In the genomic region with DNA sequence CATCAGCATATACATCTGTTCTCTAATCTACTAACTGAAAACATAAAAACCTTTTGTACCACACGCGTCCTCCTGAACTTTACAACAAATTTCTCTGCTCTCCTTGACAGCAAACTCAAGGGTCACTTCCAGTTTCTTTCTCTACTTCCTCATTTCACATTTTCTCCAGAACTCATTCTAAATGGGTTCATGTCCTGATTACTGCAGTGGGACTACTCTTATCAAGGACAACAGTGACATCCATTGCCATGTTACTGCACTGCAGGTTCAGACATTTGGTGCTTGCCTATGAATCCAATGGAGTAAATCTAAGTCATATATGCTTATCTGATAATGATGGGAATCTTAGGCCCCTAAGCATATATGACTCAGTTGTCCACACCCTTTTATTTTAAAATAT, we compare ENCODE assay signal across 15 cellular contexts. TPM values are rescaled to one million over a fixed set of nuclear protein-coding genes. Genes with fewer than 3 reads are reported as not detected.
A peak's percentile ranks its signal among the peaks of the same experiment; 100 is the strongest.
DNase-seq lines count a peak whose midpoint lies in the region; ATAC-seq and TF ChIP-seq lines count a peak whose summit lies in the region.
"Had no signal": no experiment of that assay in that cellular context is flagged by ENCODE, and none has a peak within 500 bp of the region (broad histone marks: within the 10 kb centered on the region; RNA-seq: fewer than 3 reads in every experiment).

No MANE protein-coding gene starts in this region.

- H3K4me3 Mint-ChIP-seq in dendritic cell treated with granulocyte-macrophage colony-stimulating factor and Interleukin-4, amounts not matched to agents 40 ng/mL and 50 ng/mL, for 4 days, result peak overlapping the region; percentile 1
- no peak overlapping the region for H3K4me3 Mint-ChIP-seq in activated naive CD4-positive, alpha-beta T cell treated with anti-CD3 and anti-CD28 coated beads, Interleukin-2, amount 10 ng/mL, durations not matched to agents 7 days and 5 days
- H3K4me3 Mint-ChIP-seq: activated naive CD8-positive, alpha-beta T cell had no signal

- peak overlapping the region; percentile 66 for H3K27ac Mint-ChIP-seq in dendritic cell treated with granulocyte-macrophage colony-stimulating factor and Interleukin-4, amounts not matched to agents 40 ng/mL and 50 ng/mL, for 4 days
- H3K27ac Mint-ChIP-seq in activated naive CD4-positive, alpha-beta T cell treated with anti-CD3 and anti-CD28 coated beads, Interleukin-2, amount 10 ng/mL, durations not matched to agents 7 days and 5 days, result no peak overlapping the region
- H3K27ac Mint-ChIP-seq: activated naive CD8-positive, alpha-beta T cell had no signal

- H3K9me3 Mint-ChIP-seq in dendritic cell treated with granulocyte-macrophage colony-stimulating factor and Interleukin-4, amounts not matched to agents 40 ng/mL and 50 ng/mL, for 4 days, result no peaks in the 10 kb centered on the region
- H3K9me3 Mint-ChIP-seq in activated naive CD4-positive, alpha-beta T cell treated with anti-CD3 and anti-CD28 coated beads, Interleukin-2, amount 10 ng/mL, durations not matched to agents 7 days and 5 days, result peaks cover 44% of the 10 kb centered on the region

- CTCF ChIA-PET in activated naive CD4-positive, alpha-beta T cell treated with anti-CD3 and anti-CD28 coated beads, Interleukin-2, amount 10 ng/mL, durations not matched to agents 7 days and 5 days (lab: Charles Lee), result no interaction called here

- H3K27me3 Mint-ChIP-seq in dendritic cell treated with granulocyte-macrophage colony-stimulating factor and Interleukin-4, amounts not matched to agents 40 ng/mL and 50 ng/mL, for 4 days, result no peaks in the 10 kb centered on the region
- no peaks in the 10 kb centered on the region for H3K27me3 Mint-ChIP-seq in activated naive CD4-positive, alpha-beta T cell treated with anti-CD3 and anti-CD28 coated beads, Interleukin-2, amount 10 ng/mL, durations not matched to agents 7 days and 5 days
- H3K27me3 Mint-ChIP-seq: activated naive CD8-positive, alpha-beta T cell had no signal

- intact Hi-C loops in dendritic cell treated with granulocyte-macrophage colony-stimulating factor and Interleukin-4, amounts not matched to agents 40 ng/mL and 50 ng/mL, for 4 days (cut with micrococcal nuclease), result loop anchor here (2.0 to 10.0 kb wide), 5 partner anchors 33 to 405 kb away; a partner anchor contains a TSS

- H2AFZ ChIP-seq in DND-41 (ENCODE audit: low read depth, low read length), result no peak overlapping the region

- no peaks in the 10 kb centered on the region for H3K4me1 ChIP-seq in DND-41 (ENCODE audit: insufficient read depth, low read length)
- H3K4me1 ChIP-seq: tibial nerve had no signal

- H3K27me3 ChIP-seq in DND-41 (ENCODE audit: insufficient read depth, low read length, poor library complexity), result no peaks in the 10 kb centered on the region
- H3K27me3 ChIP-seq: tibial nerve had no signal

- H3K4me1 Mint-ChIP-seq in dendritic cell treated with granulocyte-macrophage colony-stimulating factor and Interleukin-4, amounts not matched to agents 40 ng/mL and 50 ng/mL, for 4 days (ENCODE audit: low read depth), result peaks cover 79% of the 10 kb centered on the region
- no peaks in the 10 kb centered on the region for H3K4me1 Mint-ChIP-seq in activated naive CD4-positive, alpha-beta T cell treated with anti-CD3 and anti-CD28 coated beads, Interleukin-2, amount 10 ng/mL, durations not matched to agents 7 days and 5 days

- peak; percentile 32 for TF ChIP-seq CTCF in DND-41 (IDR thresholded peaks at IDR 0.05; ENCODE audit: borderline replicate concordance, extremely low read depth, low read length, poor library complexity, severe bottlenecking)

- no peak overlapping the region for H3K4me3 ChIP-seq in DND-41 (ENCODE audit: low read depth in 1 of 2, low read length in 2 of 2)
- H3K4me3 ChIP-seq: tibial nerve had no signal

- H3K27ac ChIP-seq in DND-41 (ENCODE audit: low read length), result no peak overlapping the region
- H3K27ac ChIP-seq: tibial nerve had no signal

- H3K79me2 ChIP-seq in DND-41 (ENCODE audit: insufficient read depth, low read length), result no peaks in the 10 kb centered on the region

- H3K36me3 ChIP-seq in DND-41 (ENCODE audit: insufficient read depth, low read length), result no peaks in the 10 kb centered on the region
- H3K36me3 ChIP-seq: tibial nerve had no signal

- H3K9ac ChIP-seq in DND-41 (ENCODE audit: low read depth, low read length), result no peak overlapping the region

- DNase-seq in DND-41 (no peak), NOMO-1 treated with dmso at 0.1 percent for 144 hours (lab: John Stamatoyannopoulos, UW; ENCODE audit: unreplicated experiment) (peak; percentile 91), lung microvascular endothelial cell (ENCODE audit: low read depth in 2 of 2) (peak; percentile 3 to 44), NCI-H2171 treated with DMSO at 0.1 percent for 48 hours (lab: John Stamatoyannopoulos, UW) (no peak), SHP77 treated with DMSO at 0.1 percent for 48 hours (lab: John Stamatoyannopoulos, UW) (no peak)
- DNase-seq in activated naive CD4-positive, alpha-beta T cell treated with anti-CD3 and anti-CD28 coated beads, Interleukin-2, amount 10 ng/mL, durations not matched to agents 7 days and 5 days, result no peak
- DNase-seq: DMS79 treated with DMSO at 0.1 percent for 48 hours, NCI-H1048, NCI-H524 treated with DMSO at 0.1 percent for 48 hours, SW 1271 had no signal

- H3K36me3 Mint-ChIP-seq in dendritic cell treated with granulocyte-macrophage colony-stimulating factor and Interleukin-4, amounts not matched to agents 40 ng/mL and 50 ng/mL, for 4 days (ENCODE audit: low read depth), result peaks cover 75% of the 10 kb centered on the region
- H3K36me3 Mint-ChIP-seq in activated naive CD4-positive, alpha-beta T cell treated with anti-CD3 and anti-CD28 coated beads, Interleukin-2, amount 10 ng/mL, durations not matched to agents 7 days and 5 days, result no peaks in the 10 kb centered on the region

- H3K9me3 ChIP-seq in DND-41 (ENCODE audit: insufficient read depth, low read length, severe bottlenecking), result peaks cover 36% of the 10 kb centered on the region

- no peaks in the 10 kb centered on the region for H4K20me1 ChIP-seq in DND-41 (ENCODE audit: insufficient read depth, low read length)

- no peak overlapping the region for H3K4me2 ChIP-seq in DND-41 (ENCODE audit: insufficient read depth, low read length)

- no peak for ATAC-seq in DND-41 (ENCODE audit: insufficient read depth, low read depth)
- no peak for ATAC-seq in GM21528 (IDR thresholded peaks at IDR 0.05; ENCODE audit: low FRiP score, unreplicated experiment)

RNA-seq across cellular contexts. Expression of a gene that starts 35.3 kb away (rescaled TPM):
- total RNA-seq in lung microvascular endothelial cell, result under 0.01 TPM in 2 replicates
- total RNA-seq: renal cortical epithelial cell had no signal

RNA-seq across cellular contexts. Expression of a gene that starts 57.5 kb away (rescaled TPM):
- total RNA-seq in lung microvascular endothelial cell, result 1.3 and 2.6 TPM in 2 replicates

Comparison
In these comparisons a context has a peak if more than half of its experiments do, and no peak if none do; other contexts are left out.
1. DNase-seq: peak in NOMO-1 treated with dmso at 0.1 percent for 144 hours (single experiment) and lung microvascular endothelial cell (2 of 2); none in DND-41 (single experiment), activated naive CD4-positive, alpha-beta T cell treated with anti-CD3 and anti-CD28 coated beads, Interleukin-2, amount 10 ng/mL, durations not matched to agents 7 days and 5 days (single experiment), NCI-H2171 treated with DMSO at 0.1 percent for 48 hours (single experiment) and SHP77 treated with DMSO at 0.1 percent for 48 hours (single experiment).